In the genomic region with DNA sequence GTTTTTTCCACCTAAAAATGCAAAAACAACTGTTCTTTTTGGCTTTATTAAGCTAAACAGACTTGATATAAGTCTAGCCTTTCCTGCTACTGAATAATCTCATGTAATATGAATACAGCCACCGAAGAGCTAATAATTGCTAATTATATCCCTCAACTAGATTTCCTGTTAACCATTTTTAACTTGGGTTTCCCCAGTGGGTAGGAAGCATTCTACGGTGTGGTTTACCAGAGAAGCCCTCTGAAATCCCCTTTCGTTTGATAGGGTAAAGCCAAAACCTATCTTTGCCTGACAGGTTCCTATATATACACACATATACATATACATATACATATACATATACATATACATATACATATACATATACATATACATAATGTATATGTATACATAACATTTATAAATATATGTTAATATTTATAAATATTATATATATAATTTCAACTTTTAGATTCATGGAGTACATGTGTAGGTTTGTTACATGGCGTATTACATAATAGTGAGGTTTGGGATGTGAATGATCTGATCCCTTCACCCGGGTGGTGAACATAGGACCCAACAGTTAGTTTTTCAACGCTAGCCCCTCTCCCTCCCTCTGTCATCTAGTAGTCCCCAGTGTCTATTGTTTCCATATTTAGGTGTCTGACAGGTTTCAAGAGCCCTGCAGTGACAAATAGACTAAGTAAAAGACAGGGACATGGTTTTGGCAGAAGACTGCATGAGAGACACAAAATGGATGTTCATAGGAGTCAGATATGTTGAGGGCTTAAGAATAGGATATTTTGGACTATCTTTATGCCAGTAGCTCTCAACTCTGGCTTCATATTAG, we compare ENCODE assay signal across 11 cellular contexts.
DNase-seq lines count a peak whose midpoint lies in the region; ATAC-seq, FAIRE-seq and TF ChIP-seq lines count a peak whose summit lies in the region.
"Had no signal": no experiment of that assay in that cellular context is flagged by ENCODE, and none has a peak within 500 bp of the region (broad histone marks: within the 10 kb centered on the region; RNA-seq: fewer than 3 reads in every experiment).

No MANE protein-coding gene starts in this region.

- ATAC-seq in HG02973 (IDR thresholded peaks at IDR 0.05; ENCODE audit: unreplicated experiment) (peak; percentile 45), SK-N-SH treated with all-trans-retinoic acid at 6 μM for 48 hours (no peak)

- H3K27ac ChIP-seq in BLaER1 treated with 17β-estradiol and CSF1 and Interleukin-3, amounts not matched to agents 10 nM and 100 nM: peak overlapping the region in 3 of 11 experiments; percentile 15 to 19 (median 18); a peak in 4 of 22 replicates
- H3K27ac ChIP-seq in OCI-LY1 (ENCODE audit: low read depth, low read length, poor library complexity, severe bottlenecking) (peak overlapping the region; percentile 86), GM23248 (no peak overlapping the region)

- in situ Hi-C loops in GM23248 (cut with MboI): no loop called here

- H3K4me1 ChIP-seq in BLaER1 treated with 17β-estradiol and CSF1 and Interleukin-3, amounts not matched to agents 10 nM and 100 nM: peaks cover 17 to 53% (median 26%) of the 10 kb centered on the region in 10 experiments
- H3K4me1 ChIP-seq in OCI-LY1 (ENCODE audit: insufficient read depth, low read length, severe bottlenecking): peaks cover 47% of the 10 kb centered on the region
- H3K4me1 ChIP-seq in GM23248 (ENCODE audit: insufficient read depth): no peaks in the 10 kb centered on the region

- H4K20me1 ChIP-seq in BLaER1 treated with 17β-estradiol and CSF1 and Interleukin-3, amounts not matched to agents 10 nM and 100 nM: no peaks in the 10 kb centered on the region
- H4K20me1 ChIP-seq in OCI-LY1 (ENCODE audit: insufficient read depth, low read length) (no peaks in the 10 kb centered on the region), GM23248 (ENCODE audit: insufficient read depth) (no peaks in the 10 kb centered on the region)

- TF ChIP-seq CTCF in OCI-LY1 (IDR thresholded peaks at IDR 0.05; ENCODE audit: low read length): no peak

- no peak overlapping the region for H3K9ac ChIP-seq in BLaER1 treated with 17β-estradiol and CSF1 and Interleukin-3, amounts not matched to agents 10 nM and 100 nM
- H3K9ac ChIP-seq in OCI-LY1 (ENCODE audit: low read length) (peak overlapping the region; percentile 47), GM23248 (no peak overlapping the region)

- peak overlapping the region in 10 of 11 experiments; percentile 8 to 59 (median 44); a peak in 18 of 22 replicates for H3K4me2 ChIP-seq in BLaER1 treated with 17β-estradiol and CSF1 and Interleukin-3, amounts not matched to agents 10 nM and 100 nM
- H3K4me2 ChIP-seq in OCI-LY1 (ENCODE audit: low read length): peak overlapping the region; percentile 40
- no peak overlapping the region for H3K4me2 ChIP-seq in GM23248 (ENCODE audit: unreplicated experiment)

- 63 to 72% methylated on average over 4 to 6 of the region's 6 CpGs for WGBS in GM23248 (ENCODE audit: low coverage in 1 of 2, low lambda C conversion rate in 2 of 2, missing lambda C conversion rate in 2 of 2), 2 experiments

- FAIRE-seq in GM19239 (lab: Jason Lieb, UNC): peak; percentile 98

- DNase-seq in GM19239 (ENCODE audit: insufficient read length, low spot score): no peak
- no peak for DNase-seq in GM23248
- DNase-seq in NCI-H345 treated with DMSO at 0.1 percent for 48 hours (lab: John Stamatoyannopoulos, UW; ENCODE audit: unreplicated experiment): no peak
- DNase-seq in stimulated activated CD4-positive, alpha-beta T cell treated with anti-CD3 and anti-CD28 coated beads, Interleukin-4, amount 100 ng/mL, for 1 hour: no peak
- DNase-seq: activated naive CD4-positive, alpha-beta T cell; NCI-H1417 treated with DMSO at 0.1 percent for 48 hours; stimulated activated CD4-positive, alpha-beta T cell treated with anti-CD3 and anti-CD28 coated beads, Interleukin-15, amount 100 ng/mL, for 24 hours had no signal

- H3K9me3 ChIP-seq in BLaER1 treated with 17β-estradiol and CSF1 and Interleukin-3, amounts not matched to agents 10 nM and 100 nM (replicated peaks in 1 of 11): peaks cover 7 to 21% (median 13%) of the 10 kb centered on the region in 11 experiments; a peak in 18 of 22 replicates
- H3K9me3 ChIP-seq in OCI-LY1 (ENCODE audit: low read length): peaks cover 2% of the 10 kb centered on the region; the same call in 1 of the 2 replicates
- no peaks in the 10 kb centered on the region for H3K9me3 ChIP-seq in GM23248 (ENCODE audit: low read depth)

- H3K9me2 ChIP-seq in OCI-LY1 (ENCODE audit: low read depth, low read length) (no peaks in the 10 kb centered on the region), GM23248 (ENCODE audit: insufficient read depth) (no peaks in the 10 kb centered on the region)

- no peaks in the 10 kb centered on the region; a peak in 1 of 22 replicates for H3K36me3 ChIP-seq in BLaER1 treated with 17β-estradiol and CSF1 and Interleukin-3, amounts not matched to agents 10 nM and 100 nM
- no peaks in the 10 kb centered on the region; the same call in 1 of the 2 replicates for H3K36me3 ChIP-seq in OCI-LY1 (ENCODE audit: insufficient read depth, low read length)
- no peaks in the 10 kb centered on the region for H3K36me3 ChIP-seq in GM23248 (ENCODE audit: low read depth)

- H3K4me3 ChIP-seq in BLaER1 treated with 17β-estradiol and CSF1 and Interleukin-3, amounts not matched to agents 10 nM and 100 nM: no peak overlapping the region
- H3K4me3 ChIP-seq in OCI-LY1 (ENCODE audit: low read depth, low read length, poor library complexity, severe bottlenecking) (no peak overlapping the region), GM23248 (no peak overlapping the region)

- H3K27me3 ChIP-seq in BLaER1 treated with 17β-estradiol and CSF1 and Interleukin-3, amounts not matched to agents 10 nM and 100 nM: peaks cover 0 to 9% (median 0%) of the 10 kb centered on the region in 11 experiments; a peak in 4 of 22 replicates
- H3K27me3 ChIP-seq in OCI-LY1 (ENCODE audit: insufficient read depth, low read length) (no peaks in the 10 kb centered on the region), GM23248 (replicated peaks; ENCODE audit: insufficient read depth) (no peaks in the 10 kb centered on the region)

- H3K79me2 ChIP-seq in OCI-LY1 (ENCODE audit: insufficient read depth, low read length): no peaks in the 10 kb centered on the region
- H3K79me2 ChIP-seq in GM23248 (ENCODE audit: insufficient read depth): no peaks in the 10 kb centered on the region

- no peaks in the 10 kb centered on the region for H3F3A ChIP-seq in OCI-LY1 (ENCODE audit: insufficient read depth, low read length)
- H3F3A ChIP-seq in GM23248 (ENCODE audit: insufficient read depth): no peaks in the 10 kb centered on the region

- no peak overlapping the region for H2AFZ ChIP-seq in OCI-LY1 (ENCODE audit: low read length)
- H2AFZ ChIP-seq in GM23248: no peak overlapping the region

TF ChIP-seq in SK-N-SH treated with all-trans-retinoic acid at 6 μM for 48 hours, 23 proteins besides CTCF, POLR2A, EP300 and RAD21 (continues in another document):
- TF ChIP-seq ISL1 (CRISPR knock-in tag; IDR thresholded peaks at IDR 0.05) (no peak), ZNF565 (CRISPR knock-in tag; conservative IDR thresholded peaks at IDR 0.05; ENCODE audit: low read depth) (no peak), ESRRG (CRISPR knock-in tag; IDR thresholded peaks at IDR 0.05) (no peak), ZFP3 (CRISPR knock-in tag; IDR thresholded peaks at IDR 0.05) (no peak), PPARA (CRISPR knock-in tag; IDR thresholded peaks at IDR 0.05; ENCODE audit: borderline replicate concordance) (no peak), SNAI2 (CRISPR knock-in tag; IDR thresholded peaks at IDR 0.05) (no peak), TOX (CRISPR knock-in tag; IDR thresholded peaks at IDR 0.05; ENCODE audit: borderline replicate concordance) (no peak)
- TF ChIP-seq, protein P1, sequence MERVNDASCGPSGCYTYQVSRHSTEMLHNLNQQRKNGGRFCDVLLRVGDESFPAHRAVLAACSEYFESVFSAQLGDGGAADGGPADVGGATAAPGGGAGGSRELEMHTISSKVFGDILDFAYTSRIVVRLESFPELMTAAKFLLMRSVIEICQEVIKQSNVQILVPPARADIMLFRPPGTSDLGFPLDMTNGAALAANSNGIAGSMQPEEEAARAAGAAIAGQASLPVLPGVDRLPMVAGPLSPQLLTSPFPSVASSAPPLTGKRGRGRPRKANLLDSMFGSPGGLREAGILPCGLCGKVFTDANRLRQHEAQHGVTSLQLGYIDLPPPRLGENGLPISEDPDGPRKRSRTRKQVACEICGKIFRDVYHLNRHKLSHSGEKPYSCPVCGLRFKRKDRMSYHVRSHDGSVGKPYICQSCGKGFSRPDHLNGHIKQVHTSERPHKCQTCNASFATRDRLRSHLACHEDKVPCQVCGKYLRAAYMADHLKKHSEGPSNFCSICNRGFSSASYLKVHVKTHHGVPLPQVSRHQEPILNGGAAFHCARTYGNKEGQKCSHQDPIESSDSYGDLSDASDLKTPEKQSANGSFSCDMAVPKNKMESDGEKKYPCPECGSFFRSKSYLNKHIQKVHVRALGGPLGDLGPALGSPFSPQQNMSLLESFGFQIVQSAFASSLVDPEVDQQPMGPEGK (CRISPR knock-in tag; IDR thresholded peaks at IDR 0.05; ENCODE audit: borderline replicate concordance): no peak
- TF ChIP-seq, protein P2, sequence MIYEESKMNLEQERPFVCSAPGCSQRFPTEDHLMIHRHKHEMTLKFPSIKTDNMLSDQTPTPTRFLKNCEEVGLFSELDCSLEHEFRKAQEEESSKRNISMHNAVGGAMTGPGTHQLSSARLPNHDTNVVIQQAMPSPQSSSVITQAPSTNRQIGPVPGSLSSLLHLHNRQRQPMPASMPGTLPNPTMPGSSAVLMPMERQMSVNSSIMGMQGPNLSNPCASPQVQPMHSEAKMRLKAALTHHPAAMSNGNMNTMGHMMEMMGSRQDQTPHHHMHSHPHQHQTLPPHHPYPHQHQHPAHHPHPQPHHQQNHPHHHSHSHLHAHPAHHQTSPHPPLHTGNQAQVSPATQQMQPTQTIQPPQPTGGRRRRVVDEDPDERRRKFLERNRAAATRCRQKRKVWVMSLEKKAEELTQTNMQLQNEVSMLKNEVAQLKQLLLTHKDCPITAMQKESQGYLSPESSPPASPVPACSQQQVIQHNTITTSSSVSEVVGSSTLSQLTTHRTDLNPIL (CRISPR knock-in tag; IDR thresholded peaks at IDR 0.05; ENCODE audit: low read depth): no peak
- TF ChIP-seq, protein P3, sequence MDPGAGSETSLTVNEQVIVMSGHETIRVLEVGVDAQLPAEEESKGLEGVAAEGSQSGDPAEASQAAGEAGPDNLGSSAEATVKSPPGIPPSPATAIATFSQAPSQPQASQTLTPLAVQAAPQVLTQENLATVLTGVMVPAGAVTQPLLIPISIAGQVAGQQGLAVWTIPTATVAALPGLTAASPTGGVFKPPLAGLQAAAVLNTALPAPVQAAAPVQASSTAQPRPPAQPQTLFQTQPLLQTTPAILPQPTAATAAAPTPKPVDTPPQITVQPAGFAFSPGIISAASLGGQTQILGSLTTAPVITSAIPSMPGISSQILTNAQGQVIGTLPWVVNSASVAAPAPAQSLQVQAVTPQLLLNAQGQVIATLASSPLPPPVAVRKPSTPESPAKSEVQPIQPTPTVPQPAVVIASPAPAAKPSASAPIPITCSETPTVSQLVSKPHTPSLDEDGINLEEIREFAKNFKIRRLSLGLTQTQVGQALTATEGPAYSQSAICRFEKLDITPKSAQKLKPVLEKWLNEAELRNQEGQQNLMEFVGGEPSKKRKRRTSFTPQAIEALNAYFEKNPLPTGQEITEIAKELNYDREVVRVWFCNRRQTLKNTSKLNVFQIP (CRISPR knock-in tag; IDR thresholded peaks at IDR 0.05; ENCODE audit: borderline replicate concordance, low read depth): no peak
